26 cellular contexts compared by ENCODE assay signal in the genomic region with DNA sequence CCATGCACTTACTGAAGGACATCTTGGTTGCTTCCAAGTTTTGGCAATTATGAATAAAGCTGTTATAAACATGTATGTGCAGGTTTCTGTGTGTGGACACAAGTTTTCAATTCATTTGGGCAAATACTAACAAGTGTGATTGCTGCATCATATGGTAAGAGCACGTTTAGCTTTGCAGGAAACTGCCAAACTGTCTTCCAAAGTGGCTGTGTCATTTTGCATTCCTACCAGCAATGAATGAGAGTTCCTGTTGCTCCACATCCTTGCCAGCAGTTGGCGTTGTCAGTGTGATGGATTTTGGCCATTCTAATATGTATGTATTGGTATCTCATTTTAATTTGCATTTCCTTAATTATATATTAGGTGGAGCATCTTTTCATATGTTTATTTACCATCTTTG.
DNase-seq lines count a peak whose midpoint lies in the region; ATAC-seq, FAIRE-seq and TF ChIP-seq lines count a peak whose summit lies in the region.
"Had no signal": no experiment of that assay in that cellular context is flagged by ENCODE, and none has a peak within 500 bp of the region (broad histone marks: within the 10 kb centered on the region; RNA-seq: fewer than 3 reads in every experiment).

No MANE protein-coding gene starts in this region.

- no peaks in the 10 kb centered on the region for H3K9me3 ChIP-seq in breast epithelium
- H3K9me3 ChIP-seq: Caco-2 had no signal

- no peak overlapping the region for H3K4me3 Mint-ChIP-seq in MCF 10A (ENCODE audit: unreplicated experiment)
- H3K4me3 Mint-ChIP-seq: CD8-positive, alpha-beta T cell; T-helper 17 cell had no signal

- no peaks in the 10 kb centered on the region for H3K4me1 Mint-ChIP-seq in MCF 10A (ENCODE audit: insufficient read depth, unreplicated experiment)

- no peak for FAIRE-seq in bronchial epithelial cell (lab: Jason Lieb, UNC)
- FAIRE-seq: A204.1, GM12892, HepG2 had no signal

- H3K27me3 Mint-ChIP-seq in MCF 10A (ENCODE audit: insufficient read depth, unreplicated experiment), result peaks cover 11% of the 10 kb centered on the region

- no peak for TF ChIP-seq CTCF in MCF 10A (IDR thresholded peaks at IDR 0.05; ENCODE audit: unreplicated experiment)
- no peak for TF ChIP-seq CTCF in breast epithelium (IDR thresholded peaks at IDR 0.05)
- TF ChIP-seq CTCF in bronchial epithelial cell (IDR thresholded peaks at IDR 0.05; ENCODE audit: insufficient read depth, low read length, severe bottlenecking), result no peak

- no peak for TF ChIP-seq POLR2A in breast epithelium (IDR thresholded peaks at IDR 0.05)

- H3K4me3 ChIP-seq in breast epithelium, result no peak overlapping the region
- H3K4me3 ChIP-seq in bronchial epithelial cell (ENCODE audit: low read depth, low read length), result no peak overlapping the region
- H3K4me3 ChIP-seq: BLaER1 treated with 17β-estradiol and CSF1 and Interleukin-3, amounts not matched to agents 10 nM and 100 nM; SK-N-MC had no signal

- peak; percentile 11 for DNase-seq in MCF 10A (ENCODE audit: unreplicated experiment)
- no peak for DNase-seq in breast epithelium (ENCODE audit: low spot score in 2 of 2)
- peak; percentile 11 for DNase-seq in RKO (ENCODE audit: low spot score)
- DNase-seq in bronchial epithelial cell (ENCODE audit: low read depth), result peak; percentile 22
- DNase-seq in NCI-H2029 treated with DMSO at 0.1 percent for 48 hours (lab: John Stamatoyannopoulos, UW), result no peak
- DNase-seq: Caco-2; CD8-positive, alpha-beta T cell; DMS 273 treated with DMSO at 0.1 percent for 48 hours; DND-41; Kasumi-1; MV-4-11; NCI-H1417 treated with DMSO at 0.1 percent for 48 hours; NCI-H1694 treated with DMSO at 0.1 percent for 48 hours; NCI-H2081 treated with DMSO at 0.1 percent for 48 hours; NCI-H446 treated with DMSO at 0.1 percent for 48 hours; NCI-H526; NCI-H82; SIG-M5; T-helper 17 cell had no signal

- H3K36me3 Mint-ChIP-seq in MCF 10A (ENCODE audit: insufficient read depth, unreplicated experiment), result no peaks in the 10 kb centered on the region
- H3K36me3 Mint-ChIP-seq: CD8-positive, alpha-beta T cell had no signal

- intact Hi-C loops in MCF 10A (cut with micrococcal nuclease), result loop anchor here (5.0 kb wide), 1 partner anchor 142 kb away; no protein-coding TSS in a partner anchor
- intact Hi-C loops in breast epithelium (cut with DNase I; ENCODE audit: low total_unique reads), result loop anchor here (2.0 kb wide), 1 partner anchor 33 kb away; no protein-coding TSS in a partner anchor

- H3K27me3 ChIP-seq in breast epithelium (no peaks in the 10 kb centered on the region), bronchial epithelial cell (ENCODE audit: control insufficient read depth, insufficient read depth, low read length) (no peaks in the 10 kb centered on the region)
- H3K27me3 ChIP-seq: BLaER1 treated with 17β-estradiol and CSF1 and Interleukin-3, amounts not matched to agents 10 nM and 100 nM had no signal

- H3K4me1 ChIP-seq in breast epithelium, result no peaks in the 10 kb centered on the region
- H3K4me1 ChIP-seq: Caco-2 had no signal

- H3K27ac Mint-ChIP-seq in MCF 10A (ENCODE audit: low read depth, unreplicated experiment), result no peak overlapping the region
- H3K27ac Mint-ChIP-seq: CD8-positive, alpha-beta T cell; T-helper 17 cell had no signal

- CTCF ChIA-PET in MCF 10A (lab: Yijun Ruan, JAX), result interaction anchor here (1.2 kb wide), 1 partner anchor 11 kb away, joined by 3 read pairs; no protein-coding TSS in a partner anchor

- no TSS peak for BruUV-seq in MCF 10A (replicated peaks; lab: Mats Ljungman, UMichigan)

- ATAC-seq in GM21381 (IDR thresholded peaks at IDR 0.05; ENCODE audit: unreplicated experiment) (no peak), SK-N-SH treated with all-trans-retinoic acid at 6 μM for 48 hours (no peak)
- ATAC-seq: CD8-positive, alpha-beta T cell; HepG2; T-helper 17 cell had no signal

- peaks cover 7% of the 10 kb centered on the region for H3K9me3 Mint-ChIP-seq in MCF 10A (ENCODE audit: unreplicated experiment)

- H3K27ac ChIP-seq in breast epithelium, result no peak overlapping the region
- H3K27ac ChIP-seq: BLaER1 treated with 17β-estradiol and CSF1 and Interleukin-3, amounts not matched to agents 10 nM and 100 nM; SK-N-MC had no signal

- no peaks in the 10 kb centered on the region for H3K36me3 ChIP-seq in breast epithelium
- no peaks in the 10 kb centered on the region for H3K36me3 ChIP-seq in bronchial epithelial cell (ENCODE audit: control insufficient read depth, insufficient read depth, low read length)
- H3K36me3 ChIP-seq: BLaER1 treated with 17β-estradiol and CSF1 and Interleukin-3, amounts not matched to agents 10 nM and 100 nM had no signal

- POLR2A ChIA-PET in MCF 10A (lab: Yijun Ruan, JAX), result no interaction called here

TF ChIP-seq in SK-N-SH treated with all-trans-retinoic acid at 6 μM for 48 hours, 23 proteins besides CTCF, POLR2A, EP300 and RAD21 (continues in another document):
- TF ChIP-seq, protein P1, sequence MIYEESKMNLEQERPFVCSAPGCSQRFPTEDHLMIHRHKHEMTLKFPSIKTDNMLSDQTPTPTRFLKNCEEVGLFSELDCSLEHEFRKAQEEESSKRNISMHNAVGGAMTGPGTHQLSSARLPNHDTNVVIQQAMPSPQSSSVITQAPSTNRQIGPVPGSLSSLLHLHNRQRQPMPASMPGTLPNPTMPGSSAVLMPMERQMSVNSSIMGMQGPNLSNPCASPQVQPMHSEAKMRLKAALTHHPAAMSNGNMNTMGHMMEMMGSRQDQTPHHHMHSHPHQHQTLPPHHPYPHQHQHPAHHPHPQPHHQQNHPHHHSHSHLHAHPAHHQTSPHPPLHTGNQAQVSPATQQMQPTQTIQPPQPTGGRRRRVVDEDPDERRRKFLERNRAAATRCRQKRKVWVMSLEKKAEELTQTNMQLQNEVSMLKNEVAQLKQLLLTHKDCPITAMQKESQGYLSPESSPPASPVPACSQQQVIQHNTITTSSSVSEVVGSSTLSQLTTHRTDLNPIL (CRISPR knock-in tag; IDR thresholded peaks at IDR 0.05; ENCODE audit: low read depth), result no peak
- TF ChIP-seq, protein P2, sequence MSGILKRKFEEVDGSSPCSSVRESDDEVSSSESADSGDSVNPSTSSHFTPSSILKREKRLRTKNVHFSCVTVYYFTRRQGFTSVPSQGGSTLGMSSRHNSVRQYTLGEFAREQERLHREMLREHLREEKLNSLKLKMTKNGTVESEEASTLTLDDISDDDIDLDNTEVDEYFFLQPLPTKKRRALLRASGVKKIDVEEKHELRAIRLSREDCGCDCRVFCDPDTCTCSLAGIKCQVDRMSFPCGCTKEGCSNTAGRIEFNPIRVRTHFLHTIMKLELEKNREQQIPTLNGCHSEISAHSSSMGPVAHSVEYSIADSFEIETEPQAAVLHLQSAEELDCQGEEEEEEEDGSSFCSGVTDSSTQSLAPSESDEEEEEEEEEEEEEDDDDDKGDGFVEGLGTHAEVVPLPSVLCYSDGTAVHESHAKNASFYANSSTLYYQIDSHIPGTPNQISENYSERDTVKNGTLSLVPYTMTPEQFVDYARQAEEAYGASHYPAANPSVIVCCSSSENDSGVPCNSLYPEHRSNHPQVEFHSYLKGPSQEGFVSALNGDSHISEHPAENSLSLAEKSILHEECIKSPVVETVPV (CRISPR knock-in tag; IDR thresholded peaks at IDR 0.05), result no peak
- TF ChIP-seq ZFP3 (CRISPR knock-in tag; IDR thresholded peaks at IDR 0.05) (no peak), PPARA (CRISPR knock-in tag; IDR thresholded peaks at IDR 0.05; ENCODE audit: borderline replicate concordance) (no peak), GLIS3 (CRISPR knock-in tag; IDR thresholded peaks at IDR 0.05) (no peak), ISL1 (CRISPR knock-in tag; IDR thresholded peaks at IDR 0.05) (no peak), ZNF565 (CRISPR knock-in tag; conservative IDR thresholded peaks at IDR 0.05; ENCODE audit: low read depth) (no peak), TOX (CRISPR knock-in tag; IDR thresholded peaks at IDR 0.05; ENCODE audit: borderline replicate concordance) (no peak), RARB (CRISPR knock-in tag; IDR thresholded peaks at IDR 0.05) (no peak), OSR1 (CRISPR knock-in tag; IDR thresholded peaks at IDR 0.05) (no peak), CSDC2 (CRISPR knock-in tag; IDR thresholded peaks at IDR 0.05) (no peak)
- TF ChIP-seq, protein P3, sequence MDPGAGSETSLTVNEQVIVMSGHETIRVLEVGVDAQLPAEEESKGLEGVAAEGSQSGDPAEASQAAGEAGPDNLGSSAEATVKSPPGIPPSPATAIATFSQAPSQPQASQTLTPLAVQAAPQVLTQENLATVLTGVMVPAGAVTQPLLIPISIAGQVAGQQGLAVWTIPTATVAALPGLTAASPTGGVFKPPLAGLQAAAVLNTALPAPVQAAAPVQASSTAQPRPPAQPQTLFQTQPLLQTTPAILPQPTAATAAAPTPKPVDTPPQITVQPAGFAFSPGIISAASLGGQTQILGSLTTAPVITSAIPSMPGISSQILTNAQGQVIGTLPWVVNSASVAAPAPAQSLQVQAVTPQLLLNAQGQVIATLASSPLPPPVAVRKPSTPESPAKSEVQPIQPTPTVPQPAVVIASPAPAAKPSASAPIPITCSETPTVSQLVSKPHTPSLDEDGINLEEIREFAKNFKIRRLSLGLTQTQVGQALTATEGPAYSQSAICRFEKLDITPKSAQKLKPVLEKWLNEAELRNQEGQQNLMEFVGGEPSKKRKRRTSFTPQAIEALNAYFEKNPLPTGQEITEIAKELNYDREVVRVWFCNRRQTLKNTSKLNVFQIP (CRISPR knock-in tag; IDR thresholded peaks at IDR 0.05; ENCODE audit: borderline replicate concordance, low read depth), result no peak
- TF ChIP-seq, protein P4, sequence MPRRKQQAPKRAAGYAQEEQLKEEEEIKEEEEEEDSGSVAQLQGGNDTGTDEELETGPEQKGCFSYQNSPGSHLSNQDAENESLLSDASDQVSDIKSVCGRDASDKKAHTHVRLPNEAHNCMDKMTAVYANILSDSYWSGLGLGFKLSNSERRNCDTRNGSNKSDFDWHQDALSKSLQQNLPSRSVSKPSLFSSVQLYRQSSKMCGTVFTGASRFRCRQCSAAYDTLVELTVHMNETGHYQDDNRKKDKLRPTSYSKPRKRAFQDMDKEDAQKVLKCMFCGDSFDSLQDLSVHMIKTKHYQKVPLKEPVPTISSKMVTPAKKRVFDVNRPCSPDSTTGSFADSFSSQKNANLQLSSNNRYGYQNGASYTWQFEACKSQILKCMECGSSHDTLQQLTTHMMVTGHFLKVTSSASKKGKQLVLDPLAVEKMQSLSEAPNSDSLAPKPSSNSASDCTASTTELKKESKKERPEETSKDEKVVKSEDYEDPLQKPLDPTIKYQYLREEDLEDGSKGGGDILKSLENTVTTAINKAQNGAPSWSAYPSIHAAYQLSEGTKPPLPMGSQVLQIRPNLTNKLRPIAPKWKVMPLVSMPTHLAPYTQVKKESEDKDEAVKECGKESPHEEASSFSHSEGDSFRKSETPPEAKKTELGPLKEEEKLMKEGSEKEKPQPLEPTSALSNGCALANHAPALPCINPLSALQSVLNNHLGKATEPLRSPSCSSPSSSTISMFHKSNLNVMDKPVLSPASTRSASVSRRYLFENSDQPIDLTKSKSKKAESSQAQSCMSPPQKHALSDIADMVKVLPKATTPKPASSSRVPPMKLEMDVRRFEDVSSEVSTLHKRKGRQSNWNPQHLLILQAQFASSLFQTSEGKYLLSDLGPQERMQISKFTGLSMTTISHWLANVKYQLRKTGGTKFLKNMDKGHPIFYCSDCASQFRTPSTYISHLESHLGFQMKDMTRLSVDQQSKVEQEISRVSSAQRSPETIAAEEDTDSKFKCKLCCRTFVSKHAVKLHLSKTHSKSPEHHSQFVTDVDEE (CRISPR knock-in tag; IDR thresholded peaks at IDR 0.05), result no peak

Comparison
In these comparisons a context has a peak if more than half of its experiments do, and no peak if none do; other contexts are left out.
1. DNase-seq: peak in MCF 10A (single experiment), RKO (single experiment) and bronchial epithelial cell (single experiment); none in breast epithelium (0 of 2) and NCI-H2029 treated with DMSO at 0.1 percent for 48 hours (single experiment).